35 cellular contexts compared by ENCODE assay signal in the genomic region with DNA sequence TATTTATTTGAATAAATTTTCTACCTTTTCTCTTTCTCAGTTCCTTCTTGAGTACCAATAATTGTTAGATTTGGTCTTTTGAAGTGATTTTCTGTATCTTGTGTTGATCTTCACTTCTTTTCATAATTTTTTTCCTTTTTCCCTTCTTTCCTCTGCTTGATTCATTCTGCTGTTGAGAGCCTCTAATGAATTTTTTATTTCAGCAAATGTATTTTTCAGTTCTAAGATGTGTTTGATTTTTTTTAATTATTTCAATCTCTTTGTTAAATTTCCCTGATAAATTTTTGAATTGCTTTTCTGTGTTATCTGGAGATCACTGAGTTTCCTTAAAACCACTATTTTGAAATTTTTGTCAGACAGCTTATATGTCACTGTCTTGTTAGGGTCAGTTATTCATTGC.
DNase-seq lines count a peak whose midpoint lies in the region; ATAC-seq, FAIRE-seq and TF ChIP-seq lines count a peak whose summit lies in the region.
"Had no signal": no experiment of that assay in that cellular context is flagged by ENCODE, and none has a peak within 500 bp of the region (broad histone marks: within the 10 kb centered on the region; RNA-seq: fewer than 3 reads in every experiment).

No MANE protein-coding gene starts in this region.

- H3K4me1 ChIP-seq in HepG2 (ENCODE audit: insufficient read depth, low read length) (no peaks in the 10 kb centered on the region), right lobe of liver (no peaks in the 10 kb centered on the region), K562 (replicated peaks in 1 of 2; ENCODE audit: control insufficient read depth in 2 of 2, insufficient read depth in 2 of 2, low read length in 2 of 2) (no peaks in the 10 kb centered on the region), kidney (ENCODE audit: control insufficient read depth in 1 of 2, insufficient read depth in 1 of 2, low read depth in 1 of 2, low read length in 2 of 2) (no peaks in the 10 kb centered on the region)
- H3K4me1 ChIP-seq: A549, BE2C, Caco-2 had no signal

- TF ChIP-seq POLR2A in HepG2 (IDR thresholded peaks at IDR 0.05; ENCODE audit: insufficient read depth in 1 of 2, low read depth in 2 of 2, low read length in 2 of 2) (no peak), right lobe of liver (IDR thresholded peaks at IDR 0.05) (no peak), K562 (conservative IDR thresholded peaks at IDR 0.05) (no peak)

- H3K9ac ChIP-seq in HepG2 (ENCODE audit: insufficient read depth, low read depth, low read length) (no peak overlapping the region), K562 (ENCODE audit: insufficient read depth in 1 of 2, low read depth in 2 of 2, low read length in 2 of 2) (no peak overlapping the region), kidney (ENCODE audit: low read length in 2 of 2) (no peak overlapping the region)
- H3K9ac ChIP-seq: BLaER1; BLaER1 treated with 17β-estradiol and CSF1 and Interleukin-3, amounts not matched to agents 10 nM and 100 nM had no signal

- no peaks in the 10 kb centered on the region for H3K9me1 ChIP-seq in K562 (ENCODE audit: control insufficient read depth, insufficient read depth, low read length)

- no peaks in the 10 kb centered on the region for H3K27me3 ChIP-seq in HepG2 (ENCODE audit: control insufficient read depth in 1 of 2, insufficient read depth in 2 of 2, low read length in 2 of 2)
- no peaks in the 10 kb centered on the region for H3K27me3 ChIP-seq in right lobe of liver
- no peaks in the 10 kb centered on the region for H3K27me3 ChIP-seq in K562 (ENCODE audit: control insufficient read depth in 2 of 2, insufficient read depth in 2 of 2, low read length in 2 of 2)
- H3K27me3 ChIP-seq: BE2C; BLaER1; BLaER1 treated with 17β-estradiol and CSF1 and Interleukin-3, amounts not matched to agents 10 nM and 100 nM had no signal

- no peak for TF ChIP-seq CTCF in HepG2 (CRISPR knock-in tag; IDR thresholded peaks at IDR 0.05)
- no peak for TF ChIP-seq CTCF in right lobe of liver (IDR thresholded peaks at IDR 0.05)
- no peak for TF ChIP-seq CTCF in astrocyte of the spinal cord (IDR thresholded peaks at IDR 0.05; ENCODE audit: low read depth, low read length)
- TF ChIP-seq CTCF in K562 (IDR thresholded peaks at IDR 0.05 in 2 of 3, conservative IDR thresholded peaks at IDR 0.05 in 1 of 3; ENCODE audit: insufficient read depth in 2 of 3, low read depth in 1 of 3, low read length in 3 of 3): no peak
- TF ChIP-seq CTCF in kidney (IDR thresholded peaks at IDR 0.05; ENCODE audit: borderline replicate concordance, extremely low read depth, insufficient read depth): no peak

- no peak overlapping the region for H3K27ac ChIP-seq in HepG2 (ENCODE audit: extremely low read length, insufficient read depth, low read length)
- no peak overlapping the region for H3K27ac ChIP-seq in right lobe of liver
- H3K27ac ChIP-seq in K562 (ENCODE audit: extremely low read depth, low read depth, low read length): no peak overlapping the region
- no peak overlapping the region for H3K27ac ChIP-seq in kidney (ENCODE audit: low read depth in 2 of 2, low read length in 2 of 2)
- H3K27ac ChIP-seq: 22Rv1; A549; BLaER1; BLaER1 treated with 17β-estradiol and CSF1 and Interleukin-3, amounts not matched to agents 10 nM and 100 nM; C4-2B had no signal

- no peak for FAIRE-seq in HepG2 (lab: Jason Lieb, UNC)
- FAIRE-seq in K562 (lab: Jason Lieb, UNC): no peak
- peak; percentile 3 for FAIRE-seq in kidney (lab: Jason Lieb, UNC)
- FAIRE-seq: A204.1, A549, D721Med had no signal

- peaks cover 71% of the 10 kb centered on the region for H3K9me3 ChIP-seq in HepG2 (ENCODE audit: low read length)
- H3K9me3 ChIP-seq in right lobe of liver: peaks cover 0 to 5% (median 2%) of the 10 kb centered on the region in 4 donors
- H3K9me3 ChIP-seq in K562 (replicated peaks; ENCODE audit: control insufficient read depth, insufficient read depth, low read depth, low read length): peaks cover 1% of the 10 kb centered on the region; the same call in 1 of the 2 replicates
- H3K9me3 ChIP-seq in kidney (ENCODE audit: control insufficient read depth in 1 of 2, low read length in 2 of 2): peaks cover 0 to 16% of the 10 kb centered on the region in 2 donors
- H3K9me3 ChIP-seq: BE2C had no signal

- POLR2A ChIA-PET in HepG2 (lab: Yijun Ruan, JAX): no interaction called here
- POLR2A ChIA-PET in K562 (lab: Yijun Ruan, JAX): no interaction called here

- in situ Hi-C loops in HepG2 (cut with HindIII; ENCODE audit: extremely low pct_ligation_motif_present, low pct_unique_long_range_greater_than_20kb) (no loop called here), astrocyte of the spinal cord (cut with HindIII; ENCODE audit: low sequenced_read_pairs) (no loop called here), K562 (cut with MboI) (no loop called here)

- TF ChIP-seq EP300 in HepG2 (IDR thresholded peaks at IDR 0.05; ENCODE audit: low read depth in 2 of 2, low read length in 2 of 2) (no peak), HepG2 (CRISPR knock-in tag; IDR thresholded peaks at IDR 0.05; ENCODE audit: borderline replicate concordance) (no peak), K562 (IDR thresholded peaks at IDR 0.05; ENCODE audit: low read length) (no peak)

- TF ChIP-seq RAD21 in HepG2 (CRISPR knock-in tag; IDR thresholded peaks at IDR 0.05) (no peak), K562 (CRISPR knock-in tag; conservative IDR thresholded peaks at IDR 0.05 in 1 of 2, IDR thresholded peaks at IDR 0.05 in 1 of 2) (no peak)

- H3K79me2 ChIP-seq in HepG2 (ENCODE audit: insufficient read depth, low read length) (no peaks in the 10 kb centered on the region), K562 (ENCODE audit: control insufficient read depth, insufficient read depth, low read length) (no peaks in the 10 kb centered on the region)

- H3K36me3 ChIP-seq in HepG2 (replicated peaks in 1 of 2; ENCODE audit: control insufficient read depth in 1 of 2, insufficient read depth in 2 of 2, low read length in 2 of 2) (no peaks in the 10 kb centered on the region), right lobe of liver (no peaks in the 10 kb centered on the region), K562 (ENCODE audit: control insufficient read depth, insufficient read depth, low read length) (no peaks in the 10 kb centered on the region), kidney (ENCODE audit: control insufficient read depth in 1 of 2, insufficient read depth in 2 of 2, low read length in 2 of 2) (no peaks in the 10 kb centered on the region)
- H3K36me3 ChIP-seq: BE2C had no signal

- intact Hi-C loops in HepG2 (cut with micrococcal nuclease; ENCODE audit: unreplicated experiment): no loop called here
- intact Hi-C loops in right lobe of liver (cut with DNase I): no loop called here
- intact Hi-C loops in K562 (cut with micrococcal nuclease): no loop called here
- intact Hi-C loops in kidney (cut with DNase I): no loop called here

- no peak overlapping the region for H3K4me2 ChIP-seq in HepG2 (ENCODE audit: low read depth, low read length)
- no peak overlapping the region for H3K4me2 ChIP-seq in K562 (ENCODE audit: insufficient read depth, low read length)
- H3K4me2 ChIP-seq: A549; BLaER1; BLaER1 treated with 17β-estradiol and CSF1 and Interleukin-3, amounts not matched to agents 10 nM and 100 nM had no signal

- H4K20me1 ChIP-seq in HepG2 (ENCODE audit: insufficient read depth, low read length) (no peaks in the 10 kb centered on the region), K562 (replicated peaks; ENCODE audit: control insufficient read depth, insufficient read depth, low read length) (no peaks in the 10 kb centered on the region)
- H4K20me1 ChIP-seq: BLaER1; BLaER1 treated with 17β-estradiol and CSF1 and Interleukin-3, amounts not matched to agents 10 nM and 100 nM had no signal

- BruUV-seq in HepG2 (replicated peaks; lab: Mats Ljungman, UMichigan) (no TSS peak), K562 (replicated peaks; lab: Mats Ljungman, UMichigan) (no TSS peak)

- no peak for ATAC-seq in HepG2
- no peak for ATAC-seq in right lobe of liver
- no peak for ATAC-seq in K562
- ATAC-seq: A549; CD8-positive, alpha-beta T cell had no signal

- CTCF ChIA-PET in HepG2 (lab: Yijun Ruan, JAX; ENCODE audit: low intra/inter-chr PET ratio, low total read pairs) (no interaction called here), K562 (lab: Yijun Ruan, JAX; ENCODE audit: low intra/inter-chr PET ratio) (interaction anchor here (0.6 kb wide), 1 partner anchor 1403 kb away, joined by 4 read pairs; no protein-coding TSS in a partner anchor)

- DNase-seq in HepG2 (ENCODE audit: low spot score) (no peak), right lobe of liver (no peak), astrocyte of the spinal cord (ENCODE audit: low read depth, low spot score) (peak; percentile 9), K562 (ENCODE audit: extremely low read depth in 1 of 4, low spot score in 3 of 4) (no peak), kidney (no peak), activated gamma-delta T cell treated with Interleukin-2 at 50 U/mL for 16 hours (no peak), NCI-H446 treated with DMSO at 0.1 percent for 48 hours (lab: John Stamatoyannopoulos, UW) (no peak), DMS 273 (lab: John Stamatoyannopoulos, UW; ENCODE audit: unreplicated experiment) (no peak)
- DNase-seq: 8988T; ACHN; AML-193; BE2C; C1 segment of cervical spinal cord; Caco-2; Calu3; CD4-positive, alpha-beta memory T cell; CD4-positive, alpha-beta T cell; CD4-positive, CD25-positive, alpha-beta regulatory T cell; CD8-positive, alpha-beta memory T cell; CD8-positive, alpha-beta T cell; COR-L47; DMS 273 treated with DMSO at 0.1 percent for 48 hours; DMS153; DMS53; DMS79; DMS79 treated with DMSO at 0.1 percent for 48 hours; DND-41; EL had no signal

- H2AFZ ChIP-seq in HepG2 (ENCODE audit: low read length) (no peak overlapping the region), K562 (ENCODE audit: low read depth, low read length) (no peak overlapping the region)

- H3K4me3 ChIP-seq in HepG2 (replicated peaks in 1 of 3; ENCODE audit: insufficient read depth in 1 of 3, low read depth in 2 of 3, low read length in 3 of 3) (no peak overlapping the region), right lobe of liver (no peak overlapping the region), astrocyte of the spinal cord (ENCODE audit: low read depth, low read length) (no peak overlapping the region), K562 (no peak overlapping the region), kidney (ENCODE audit: low read length in 2 of 2) (no peak overlapping the region)
- H3K4me3 ChIP-seq: A549; BLaER1; BLaER1 treated with 17β-estradiol and CSF1 and Interleukin-3, amounts not matched to agents 10 nM and 100 nM had no signal

TF ChIP-seq in HepG2, 621 proteins besides CTCF, POLR2A, EP300 and RAD21:
- TF ChIP-seq ZNF160 (CRISPR knock-in tag; IDR thresholded peaks at IDR 0.05) (peak; percentile 59; the same call in 1 of the 2 replicates), ZFP82 (CRISPR knock-in tag; IDR thresholded peaks at IDR 0.05; ENCODE audit: borderline replicate concordance) (no peak)

TF ChIP-seq in K562, 482 proteins besides CTCF, POLR2A, EP300 and RAD21:
- TF ChIP-seq TRIM28 (IDR thresholded peaks at IDR 0.05) (peak; percentile 62; the same call in 1 of the 2 replicates), PTBP1 (IDR thresholded peaks at IDR 0.05; ENCODE audit: low read depth, low read length) (no peak)
